ENCODE assay signal across 21 cellular contexts in genomic region chr7:149398195-149398820, GRCh38.
DNase-seq lines count a peak whose midpoint lies in the region; ATAC-seq, FAIRE-seq and TF ChIP-seq lines count a peak whose summit lies in the region.
"Had no signal": no experiment of that assay in that cellular context is flagged by ENCODE, and none has a peak within 500 bp of the region (broad histone marks: within the 10 kb centered on the region; RNA-seq: fewer than 3 reads in every experiment).

No MANE protein-coding gene starts in this region.

- 29% methylated on average over 20 of the region's 22 CpGs for WGBS in HepG2 (ENCODE audit: low lambda C conversion rate)
- WGBS in right lobe of liver (ENCODE audit: insufficient coverage, low coverage, low lambda C conversion rate, missing lambda C conversion rate): 56% methylated on average over 6 of the region's 22 CpGs

- POLR2A ChIA-PET in HepG2 (lab: Yijun Ruan, JAX): no interaction called here
- POLR2A ChIA-PET in Panc1 (lab: Charles Lee): interaction anchor here (0.6 kb wide), 1 partner anchor 78 kb away, joined by 12 read pairs; no protein-coding TSS in a partner anchor

- no peak overlapping the region for H3K9ac ChIP-seq in HepG2 (ENCODE audit: insufficient read depth, low read depth, low read length)

- TF ChIP-seq EP300 in HepG2 (IDR thresholded peaks at IDR 0.05; ENCODE audit: low read depth in 2 of 2, low read length in 2 of 2) (no peak), HepG2 (CRISPR knock-in tag; IDR thresholded peaks at IDR 0.05; ENCODE audit: borderline replicate concordance) (no peak)

- CTCF ChIA-PET in HepG2 (lab: Yijun Ruan, JAX; ENCODE audit: low intra/inter-chr PET ratio, low total read pairs) (no interaction called here), Panc1 (lab: Charles Lee) (interaction anchor here (0.6 kb wide), 1 partner anchor 161 kb away, joined by 3 read pairs; no protein-coding TSS in a partner anchor)

- DNase-seq in HepG2 (ENCODE audit: low spot score): no peak
- DNase-seq in right lobe of liver: no peak
- DNase-seq in Panc1 (ENCODE audit: low read depth, low spot score): no peak
- DNase-seq in foreskin keratinocyte: no peak
- no peak for DNase-seq in SKM-1 (lab: John Stamatoyannopoulos, UW; ENCODE audit: unreplicated experiment)
- no peak for DNase-seq in MG63
- no peak for DNase-seq in caudate nucleus (lab: John Stamatoyannopoulos, UW)
- DNase-seq: Caco-2; CD4-positive, alpha-beta T cell; GDM1; HCEC 1CT; Kasumi-1; NCI-H1092 treated with DMSO at 0.1 percent for 48 hours; NCI-H1930; NCI-H2171 treated with DMSO at 0.1 percent for 48 hours; NCI-H748 treated with DMSO at 0.1 percent for 48 hours; OCI-M1; RPMI8226; SHP77 treated with DMSO at 0.1 percent for 48 hours had no signal

- TF ChIP-seq CTCF in HepG2 (CRISPR knock-in tag; IDR thresholded peaks at IDR 0.05) (no peak), right lobe of liver (IDR thresholded peaks at IDR 0.05) (no peak), Panc1 (IDR thresholded peaks at IDR 0.05) (no peak), foreskin keratinocyte (conservative IDR thresholded peaks at IDR 0.05) (no peak)

- H3K4me3 ChIP-seq in HepG2 (replicated peaks in 1 of 3; ENCODE audit: insufficient read depth in 1 of 3, low read depth in 2 of 3, low read length in 3 of 3): no peak overlapping the region; a peak in 1 of 6 replicates
- H3K4me3 ChIP-seq in right lobe of liver: no peak overlapping the region
- no peak overlapping the region for H3K4me3 ChIP-seq in Panc1 (ENCODE audit: low read depth in 2 of 2, low read length in 2 of 2)
- H3K4me3 ChIP-seq in MG63: no peak overlapping the region

- BruUV-seq in HepG2 (replicated peaks; lab: Mats Ljungman, UMichigan) (no TSS peak), Panc1 (replicated peaks; lab: Mats Ljungman, UMichigan) (no TSS peak)

- no peak overlapping the region for H2AFZ ChIP-seq in HepG2 (ENCODE audit: low read length)

- no peaks in the 10 kb centered on the region for H4K20me1 ChIP-seq in HepG2 (ENCODE audit: insufficient read depth, low read length)

- H3K27me3 ChIP-seq in HepG2 (ENCODE audit: control insufficient read depth in 1 of 2, insufficient read depth in 2 of 2, low read length in 2 of 2) (peaks cover 5 to 39% of the 10 kb centered on the region in 2 experiments; a peak in 3 of 5 replicates), right lobe of liver (no peaks in the 10 kb centered on the region), Panc1 (ENCODE audit: control insufficient read depth, insufficient read depth, low read length) (no peaks in the 10 kb centered on the region), foreskin keratinocyte (peaks cover 2% of the 10 kb centered on the region), MG63 (no peaks in the 10 kb centered on the region)

- H3K79me2 ChIP-seq in HepG2 (ENCODE audit: insufficient read depth, low read length): no peaks in the 10 kb centered on the region

- H3K27ac ChIP-seq in HepG2 (ENCODE audit: extremely low read length, insufficient read depth, low read length) (no peak overlapping the region), right lobe of liver (no peak overlapping the region), Panc1 (ENCODE audit: low read length) (no peak overlapping the region), foreskin keratinocyte (no peak overlapping the region), caudate nucleus (ENCODE audit: low read depth, low read length) (no peak overlapping the region)
- H3K27ac ChIP-seq: HL-60 had no signal

- no peak for FAIRE-seq in HepG2 (lab: Jason Lieb, UNC)
- FAIRE-seq: A204.1 had no signal

- peak; percentile 72 for ATAC-seq in HepG2
- no peak for ATAC-seq in right lobe of liver
- 0 out of 2 replicates have a peak, but pooled peaks have one; percentile 26 for ATAC-seq in Panc1
- ATAC-seq in foreskin keratinocyte: peak; percentile 39

- H3K36me3 ChIP-seq in HepG2 (replicated peaks in 1 of 2; ENCODE audit: control insufficient read depth in 1 of 2, insufficient read depth in 2 of 2, low read length in 2 of 2) (no peaks in the 10 kb centered on the region), right lobe of liver (no peaks in the 10 kb centered on the region), Panc1 (ENCODE audit: control insufficient read depth, insufficient read depth, low read length) (no peaks in the 10 kb centered on the region), MG63 (no peaks in the 10 kb centered on the region)

- in situ Hi-C loops in HepG2 (cut with HindIII; ENCODE audit: extremely low pct_ligation_motif_present, low pct_unique_long_range_greater_than_20kb): no loop called here
- in situ Hi-C loops in Panc1 (cut with HindIII; ENCODE audit: low pct_unique_long_range_greater_than_20kb, low sequenced_read_pairs): no loop called here

- H3K4me1 ChIP-seq in HepG2 (ENCODE audit: insufficient read depth, low read length) (no peaks in the 10 kb centered on the region), right lobe of liver (no peaks in the 10 kb centered on the region), Panc1 (ENCODE audit: control insufficient read depth, insufficient read depth, low read length) (no peaks in the 10 kb centered on the region; the same call in 1 of the 2 replicates), foreskin keratinocyte (no peaks in the 10 kb centered on the region)
- H3K4me1 ChIP-seq: Caco-2 had no signal

- H3K9me3 ChIP-seq in HepG2 (ENCODE audit: low read length) (peaks cover 7% of the 10 kb centered on the region; the same call in 1 of the 2 replicates), right lobe of liver (no peaks in the 10 kb centered on the region), Panc1 (ENCODE audit: control insufficient read depth, insufficient read depth, low read depth, low read length) (no peaks in the 10 kb centered on the region), MG63 (no peaks in the 10 kb centered on the region)
- H3K9me3 ChIP-seq: Caco-2 had no signal

- H3K4me2 ChIP-seq in HepG2 (ENCODE audit: low read depth, low read length): peak overlapping the region; percentile 27; the same call in 1 of the 2 replicates

- intact Hi-C loops in HepG2 (cut with micrococcal nuclease; ENCODE audit: unreplicated experiment) (no loop called here), right lobe of liver (cut with DNase I) (no loop called here), Panc1 (cut with micrococcal nuclease; ENCODE audit: unreplicated experiment) (no loop called here)

- no peak for TF ChIP-seq RAD21 in HepG2 (CRISPR knock-in tag; IDR thresholded peaks at IDR 0.05)

- TF ChIP-seq POLR2A in HepG2 (IDR thresholded peaks at IDR 0.05; ENCODE audit: insufficient read depth in 1 of 2, low read depth in 2 of 2, low read length in 2 of 2): no peak
- TF ChIP-seq POLR2A in right lobe of liver (IDR thresholded peaks at IDR 0.05): no peak

TF ChIP-seq in HepG2, 621 proteins besides CTCF, POLR2A, EP300 and RAD21 (continues in another document):
- TF ChIP-seq HOMEZ (CRISPR knock-in tag; IDR thresholded peaks at IDR 0.05; ENCODE audit: low read depth) (no peak), THAP11 (CRISPR knock-in tag; IDR thresholded peaks at IDR 0.05) (no peak), GRHL1 (CRISPR knock-in tag; conservative IDR thresholded peaks at IDR 0.05) (no peak), IRX3 (CRISPR knock-in tag; IDR thresholded peaks at IDR 0.05; ENCODE audit: borderline replicate concordance, low read depth) (no peak)

Comparison
In these comparisons a context has a peak if more than half of its experiments do, and no peak if none do; other contexts are left out.
1. ATAC-seq: peak in HepG2 (single experiment), Panc1 (single experiment) and foreskin keratinocyte (single experiment); none in right lobe of liver (0 of 4).